Comparison of ENCODE assay signal across 10 cellular contexts in the genomic region with DNA sequence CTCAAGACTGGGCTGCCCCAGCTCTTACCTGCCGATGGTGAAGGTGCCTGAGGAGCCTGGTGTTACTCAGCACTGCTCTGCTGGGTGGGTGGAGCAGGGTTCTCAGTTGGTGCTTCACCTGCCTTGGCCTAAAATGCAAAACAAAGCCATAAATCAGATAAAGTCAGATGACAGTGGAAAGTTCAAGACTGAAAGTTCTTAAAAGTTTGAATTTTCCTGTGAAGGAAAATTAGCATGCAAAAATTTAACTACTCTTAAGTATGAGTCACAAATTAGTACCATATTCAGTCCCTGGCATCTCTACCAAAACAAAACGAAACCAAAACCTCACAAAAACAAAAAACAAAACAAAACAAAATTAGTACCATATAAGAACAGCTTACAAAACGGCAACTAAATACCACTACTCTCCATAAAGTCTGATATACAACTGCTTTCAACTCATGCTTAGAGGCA. TPM values are rescaled to one million over a fixed set of nuclear protein-coding genes. Genes with fewer than 3 reads are reported as not detected.
DNase-seq lines count a peak whose midpoint lies in the region; ATAC-seq and TF ChIP-seq lines count a peak whose summit lies in the region.
"Had no signal": no experiment of that assay in that cellular context is flagged by ENCODE, and none has a peak within 500 bp of the region (broad histone marks: within the 10 kb centered on the region; RNA-seq: fewer than 3 reads in every experiment).

No MANE protein-coding gene starts in this region.

- peak overlapping the region; percentile 42 to 91 (median 87) for H3K27ac Mint-ChIP-seq in CD8-positive, alpha-beta memory T cell
- H3K27ac Mint-ChIP-seq in activated CD4-positive, alpha-beta T cell treated with anti-CD3 and anti-CD28 coated beads, Interleukin-2, amount 10 ng/mL, durations not matched to agents 7 days and 5 days, result peak overlapping the region; percentile 83
- H3K27ac Mint-ChIP-seq in naive thymus-derived CD4-positive, alpha-beta T cell, result peak overlapping the region in 3 of 9 donors; percentile 57 to 73 (median 68)

- H3K4me1 ChIP-seq in CD8-positive, alpha-beta memory T cell (ENCODE audit: insufficient read depth, low read length), result peaks cover 4% of the 10 kb centered on the region
- H3K4me1 ChIP-seq in naive thymus-derived CD4-positive, alpha-beta T cell (ENCODE audit: control insufficient read depth in 2 of 2, insufficient read depth in 2 of 2, low read length in 2 of 2), result peaks cover 0 to 10% of the 10 kb centered on the region in 2 donors
- no peaks in the 10 kb centered on the region for H3K4me1 ChIP-seq in adrenal gland (replicated peaks in 1 of 2)

- TF ChIP-seq CTCF in adrenal gland (IDR thresholded peaks at IDR 0.05), result no peak

- no peak for TF ChIP-seq POLR2A in adrenal gland (IDR thresholded peaks at IDR 0.05)

- POLR2A ChIA-PET in CD8-positive, alpha-beta memory T cell (lab: Charles Lee), result no interaction called here
- POLR2A ChIA-PET in activated CD4-positive, alpha-beta T cell treated with anti-CD3 and anti-CD28 coated beads, Interleukin-2, amount 10 ng/mL, durations not matched to agents 7 days and 5 days (lab: Charles Lee), result no interaction called here
- POLR2A ChIA-PET in naive thymus-derived CD4-positive, alpha-beta T cell (lab: Charles Lee), result no interaction called here

- WGBS in adrenal gland, 4 donors, result 69 to 84% (median 70%) methylated on average over 3 of the region's 3 CpGs

- H3K36me3 ChIP-seq in CD8-positive, alpha-beta memory T cell (ENCODE audit: insufficient read depth, low read length), result no peaks in the 10 kb centered on the region
- H3K36me3 ChIP-seq in naive thymus-derived CD4-positive, alpha-beta T cell (ENCODE audit: control insufficient read depth in 2 of 3, insufficient read depth in 3 of 3, low read length in 3 of 3), result no peaks in the 10 kb centered on the region
- H3K36me3 ChIP-seq in adrenal gland (replicated peaks in 1 of 2), result peaks cover 0 to 65% of the 10 kb centered on the region in 2 donors

- DNase-seq in CD8-positive, alpha-beta memory T cell, result peak in 2 of 5 donors; percentile 6 to 11
- DNase-seq in activated CD4-positive, alpha-beta T cell treated with anti-CD3 and anti-CD28 coated beads, Interleukin-2, amount 10 ng/mL, durations not matched to agents 7 days and 5 days, result no peak
- peak in 1 of 9 donors; percentile 38 for DNase-seq in naive thymus-derived CD4-positive, alpha-beta T cell
- DNase-seq in DMS79 treated with DMSO at 0.1 percent for 48 hours (lab: John Stamatoyannopoulos, UW) (no peak), GM03348 (ENCODE audit: low spot score) (no peak), adrenal gland (no peak), islet precursor cell (no peak)
- DNase-seq: EL had no signal

- H3K27me3 Mint-ChIP-seq in CD8-positive, alpha-beta memory T cell, result no peaks in the 10 kb centered on the region
- H3K27me3 Mint-ChIP-seq in activated CD4-positive, alpha-beta T cell treated with anti-CD3 and anti-CD28 coated beads, Interleukin-2, amount 10 ng/mL, durations not matched to agents 7 days and 5 days, result no peaks in the 10 kb centered on the region
- no peaks in the 10 kb centered on the region for H3K27me3 Mint-ChIP-seq in naive thymus-derived CD4-positive, alpha-beta T cell

- H3K9me3 ChIP-seq in CD8-positive, alpha-beta memory T cell (ENCODE audit: low read length), result no peaks in the 10 kb centered on the region
- no peaks in the 10 kb centered on the region for H3K9me3 ChIP-seq in naive thymus-derived CD4-positive, alpha-beta T cell (ENCODE audit: control insufficient read depth in 2 of 3, low read length in 3 of 3)
- no peaks in the 10 kb centered on the region for H3K9me3 ChIP-seq in adrenal gland (replicated peaks in 1 of 3)

- H3K4me3 Mint-ChIP-seq in CD8-positive, alpha-beta memory T cell, result peak overlapping the region; percentile 7 to 77 (median 63)
- peak overlapping the region; percentile 40 for H3K4me3 Mint-ChIP-seq in activated CD4-positive, alpha-beta T cell treated with anti-CD3 and anti-CD28 coated beads, Interleukin-2, amount 10 ng/mL, durations not matched to agents 7 days and 5 days
- peak overlapping the region in 3 of 10 donors; percentile 11 to 50 (median 50) for H3K4me3 Mint-ChIP-seq in naive thymus-derived CD4-positive, alpha-beta T cell

- H3K27ac ChIP-seq in CD8-positive, alpha-beta memory T cell (ENCODE audit: low read depth, low read length), result no peak overlapping the region
- H3K27ac ChIP-seq in naive thymus-derived CD4-positive, alpha-beta T cell (ENCODE audit: low read depth, low read length), result no peak overlapping the region
- H3K27ac ChIP-seq in adrenal gland, result no peak overlapping the region
- H3K27ac ChIP-seq: epithelial cell of prostate had no signal

- intact Hi-C loops in naive thymus-derived CD4-positive, alpha-beta T cell (cut with micrococcal nuclease), result loop anchor here in 1 of 2 donors (2.0 kb wide), 2 partner anchors 20 to 26 kb away; a partner anchor contains a TSS
- intact Hi-C loops in adrenal gland (cut with DNase I), result no loop called here

- CTCF ChIA-PET in CD8-positive, alpha-beta memory T cell (lab: Charles Lee), result no interaction called here
- CTCF ChIA-PET in activated CD4-positive, alpha-beta T cell treated with anti-CD3 and anti-CD28 coated beads, Interleukin-2, amount 10 ng/mL, durations not matched to agents 7 days and 5 days (lab: Charles Lee), result no interaction called here
- CTCF ChIA-PET in naive thymus-derived CD4-positive, alpha-beta T cell (lab: Charles Lee), result no interaction called here

- H3K4me1 Mint-ChIP-seq in CD8-positive, alpha-beta memory T cell, result peaks cover 14 to 15% (median 15%) of the 10 kb centered on the region in 3 donors
- peaks cover 16% of the 10 kb centered on the region for H3K4me1 Mint-ChIP-seq in activated CD4-positive, alpha-beta T cell treated with anti-CD3 and anti-CD28 coated beads, Interleukin-2, amount 10 ng/mL, durations not matched to agents 7 days and 5 days
- peaks cover 0 to 15% (median 12%) of the 10 kb centered on the region in 7 donors for H3K4me1 Mint-ChIP-seq in naive thymus-derived CD4-positive, alpha-beta T cell

- no peak overlapping the region for H3K4me3 ChIP-seq in CD8-positive, alpha-beta memory T cell (ENCODE audit: low read length)
- no peak overlapping the region for H3K4me3 ChIP-seq in naive thymus-derived CD4-positive, alpha-beta T cell (ENCODE audit: low read length)
- H3K4me3 ChIP-seq in adrenal gland, result no peak overlapping the region

- ATAC-seq in GM21786 (IDR thresholded peaks at IDR 0.05; ENCODE audit: unreplicated experiment), result peak; percentile 74
- ATAC-seq in naive thymus-derived CD4-positive, alpha-beta T cell, result peak; percentile 49

- no peaks in the 10 kb centered on the region for H3K9me3 Mint-ChIP-seq in CD8-positive, alpha-beta memory T cell
- H3K9me3 Mint-ChIP-seq in activated CD4-positive, alpha-beta T cell treated with anti-CD3 and anti-CD28 coated beads, Interleukin-2, amount 10 ng/mL, durations not matched to agents 7 days and 5 days, result no peaks in the 10 kb centered on the region
- no peaks in the 10 kb centered on the region for H3K9me3 Mint-ChIP-seq in naive thymus-derived CD4-positive, alpha-beta T cell

- no peaks in the 10 kb centered on the region for H3K27me3 ChIP-seq in CD8-positive, alpha-beta memory T cell (ENCODE audit: insufficient read depth, low read length, poor library complexity, severe bottlenecking)
- no peaks in the 10 kb centered on the region for H3K27me3 ChIP-seq in naive thymus-derived CD4-positive, alpha-beta T cell (ENCODE audit: control insufficient read depth in 2 of 2, insufficient read depth in 2 of 2, low read length in 2 of 2)
- no peaks in the 10 kb centered on the region for H3K27me3 ChIP-seq in adrenal gland

- H3K36me3 Mint-ChIP-seq in CD8-positive, alpha-beta memory T cell, result peaks cover 0 to 68% (median 16%) of the 10 kb centered on the region in 3 donors
- H3K36me3 Mint-ChIP-seq in activated CD4-positive, alpha-beta T cell treated with anti-CD3 and anti-CD28 coated beads, Interleukin-2, amount 10 ng/mL, durations not matched to agents 7 days and 5 days (ENCODE audit: low read depth), result peaks cover 24% of the 10 kb centered on the region
- H3K36me3 Mint-ChIP-seq in naive thymus-derived CD4-positive, alpha-beta T cell, result peaks cover 0 to 26% (median 3%) of the 10 kb centered on the region in 5 donors

RNA-seq across cellular contexts. Expression of a gene that starts 21.9 kb away (rescaled TPM):
- 100 to 1,000 TPM; 222 to 251 TPM for total RNA-seq in CD8-positive, alpha-beta memory T cell
- polyA plus RNA-seq in CD8-positive, alpha-beta memory T cell, result 40.5 TPM
- 10 to 100 TPM; 27.1 to 31.4 TPM for total RNA-seq in activated CD4-positive, alpha-beta T cell treated with anti-CD3 and anti-CD28 coated beads, Interleukin-2, amount 10 ng/mL, durations not matched to agents 7 days and 5 days
- total RNA-seq in naive thymus-derived CD4-positive, alpha-beta T cell, result 100 to 1,000 TPM in 2 of 5 experiments, 10 to 100 TPM in 1, 1 to 10 TPM in 2; 4.5 to 162 (median 60.9) TPM
- 1 to 10 TPM; 5.1 to 6.4 TPM for polyA plus RNA-seq in naive thymus-derived CD4-positive, alpha-beta T cell
- 100 to 1,000 TPM; 121 to 294 (median 156) TPM for total RNA-seq in adrenal gland
- 100 to 1,000 TPM; 113 to 336 (median 255) TPM for polyA plus RNA-seq in adrenal gland

RNA-seq across cellular contexts. Expression of a gene that starts 27.4 kb away (rescaled TPM):
- total RNA-seq in CD8-positive, alpha-beta memory T cell, result 1 to 10 TPM; 2.0 to 2.1 TPM
- polyA plus RNA-seq in CD8-positive, alpha-beta memory T cell, result 2.1 TPM
- total RNA-seq in activated CD4-positive, alpha-beta T cell treated with anti-CD3 and anti-CD28 coated beads, Interleukin-2, amount 10 ng/mL, durations not matched to agents 7 days and 5 days, result under 1 TPM; 0.17 to 0.35 TPM
- total RNA-seq in naive thymus-derived CD4-positive, alpha-beta T cell, result 1 to 10 TPM in 1 of 5 experiments, under 1 TPM in 2, not detected in 2; 0.24 to 1.6 (median 0.34) TPM
- polyA plus RNA-seq in naive thymus-derived CD4-positive, alpha-beta T cell, result not detected
- total RNA-seq in adrenal gland, result not detected
- polyA plus RNA-seq in adrenal gland, result under 1 TPM; 0.08 to 0.13 (median 0.10) TPM
